ENCODE assay signal across 3 cellular contexts in the genomic region with DNA sequence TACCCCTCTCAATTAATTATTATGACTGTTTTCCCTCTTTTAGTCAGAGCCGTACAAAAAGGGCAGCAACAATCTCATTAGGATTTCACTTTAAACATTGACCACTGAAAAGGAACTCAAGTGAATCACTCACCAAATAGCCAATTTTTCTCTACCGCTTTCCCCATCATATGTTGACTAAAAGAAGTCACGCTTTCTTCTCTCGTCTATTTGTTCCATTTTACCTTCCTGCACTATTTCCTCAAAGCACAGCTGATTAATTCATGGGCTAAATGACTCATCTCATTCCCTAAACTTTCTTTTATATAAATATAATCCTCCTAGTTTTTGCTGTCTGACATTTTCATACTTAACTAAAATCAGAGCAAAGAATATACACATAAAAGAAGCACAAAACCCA.
A peak's percentile ranks its signal among the peaks of the same experiment; 100 is the strongest.
TF ChIP-seq lines count a peak whose summit lies in the region.

No MANE protein-coding gene starts in this region.

TF ChIP-seq in liver, 16 proteins besides CTCF, POLR2A, EP300 and RAD21:
- no peak for TF ChIP-seq TAF1 (conservative IDR thresholded peaks at IDR 0.05)
- TF ChIP-seq RXRA (IDR thresholded peaks at IDR 0.05), result no peak
- no peak for TF ChIP-seq SP1 (IDR thresholded peaks at IDR 0.05)
- TF ChIP-seq, protein P1, sequence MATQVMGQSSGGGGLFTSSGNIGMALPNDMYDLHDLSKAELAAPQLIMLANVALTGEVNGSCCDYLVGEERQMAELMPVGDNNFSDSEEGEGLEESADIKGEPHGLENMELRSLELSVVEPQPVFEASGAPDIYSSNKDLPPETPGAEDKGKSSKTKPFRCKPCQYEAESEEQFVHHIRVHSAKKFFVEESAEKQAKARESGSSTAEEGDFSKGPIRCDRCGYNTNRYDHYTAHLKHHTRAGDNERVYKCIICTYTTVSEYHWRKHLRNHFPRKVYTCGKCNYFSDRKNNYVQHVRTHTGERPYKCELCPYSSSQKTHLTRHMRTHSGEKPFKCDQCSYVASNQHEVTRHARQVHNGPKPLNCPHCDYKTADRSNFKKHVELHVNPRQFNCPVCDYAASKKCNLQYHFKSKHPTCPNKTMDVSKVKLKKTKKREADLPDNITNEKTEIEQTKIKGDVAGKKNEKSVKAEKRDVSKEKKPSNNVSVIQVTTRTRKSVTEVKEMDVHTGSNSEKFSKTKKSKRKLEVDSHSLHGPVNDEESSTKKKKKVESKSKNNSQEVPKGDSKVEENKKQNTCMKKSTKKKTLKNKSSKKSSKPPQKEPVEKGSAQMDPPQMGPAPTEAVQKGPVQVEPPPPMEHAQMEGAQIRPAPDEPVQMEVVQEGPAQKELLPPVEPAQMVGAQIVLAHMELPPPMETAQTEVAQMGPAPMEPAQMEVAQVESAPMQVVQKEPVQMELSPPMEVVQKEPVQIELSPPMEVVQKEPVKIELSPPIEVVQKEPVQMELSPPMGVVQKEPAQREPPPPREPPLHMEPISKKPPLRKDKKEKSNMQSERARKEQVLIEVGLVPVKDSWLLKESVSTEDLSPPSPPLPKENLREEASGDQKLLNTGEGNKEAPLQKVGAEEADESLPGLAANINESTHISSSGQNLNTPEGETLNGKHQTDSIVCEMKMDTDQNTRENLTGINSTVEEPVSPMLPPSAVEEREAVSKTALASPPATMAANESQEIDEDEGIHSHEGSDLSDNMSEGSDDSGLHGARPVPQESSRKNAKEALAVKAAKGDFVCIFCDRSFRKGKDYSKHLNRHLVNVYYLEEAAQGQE (IDR thresholded peaks at IDR 0.05), result no peak
- no peak for TF ChIP-seq NR2F2 (IDR thresholded peaks at IDR 0.05)
- no peak for TF ChIP-seq FOXA2 (IDR thresholded peaks at IDR 0.05)
- TF ChIP-seq, protein P2, sequence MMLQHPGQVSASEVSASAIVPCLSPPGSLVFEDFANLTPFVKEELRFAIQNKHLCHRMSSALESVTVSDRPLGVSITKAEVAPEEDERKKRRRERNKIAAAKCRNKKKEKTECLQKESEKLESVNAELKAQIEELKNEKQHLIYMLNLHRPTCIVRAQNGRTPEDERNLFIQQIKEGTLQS (IDR thresholded peaks at IDR 0.05), result no peak
- no peak for TF ChIP-seq HNF4A (conservative IDR thresholded peaks at IDR 0.05)
- no peak for TF ChIP-seq JUND (IDR thresholded peaks at IDR 0.05)
- TF ChIP-seq, protein P3, sequence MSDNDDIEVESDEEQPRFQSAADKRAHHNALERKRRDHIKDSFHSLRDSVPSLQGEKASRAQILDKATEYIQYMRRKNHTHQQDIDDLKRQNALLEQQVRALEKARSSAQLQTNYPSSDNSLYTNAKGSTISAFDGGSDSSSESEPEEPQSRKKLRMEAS (IDR thresholded peaks at IDR 0.05), result no peak
- TF ChIP-seq FOXA1 (IDR thresholded peaks at IDR 0.05), result no peak
- no peak for TF ChIP-seq EGR1 (IDR thresholded peaks at IDR 0.05; ENCODE audit: low read depth in 2 of 2)
- TF ChIP-seq GABPA (IDR thresholded peaks at IDR 0.05 in 1 of 2, conservative IDR thresholded peaks at IDR 0.05 in 1 of 2), result no peak
- TF ChIP-seq, protein P4, sequence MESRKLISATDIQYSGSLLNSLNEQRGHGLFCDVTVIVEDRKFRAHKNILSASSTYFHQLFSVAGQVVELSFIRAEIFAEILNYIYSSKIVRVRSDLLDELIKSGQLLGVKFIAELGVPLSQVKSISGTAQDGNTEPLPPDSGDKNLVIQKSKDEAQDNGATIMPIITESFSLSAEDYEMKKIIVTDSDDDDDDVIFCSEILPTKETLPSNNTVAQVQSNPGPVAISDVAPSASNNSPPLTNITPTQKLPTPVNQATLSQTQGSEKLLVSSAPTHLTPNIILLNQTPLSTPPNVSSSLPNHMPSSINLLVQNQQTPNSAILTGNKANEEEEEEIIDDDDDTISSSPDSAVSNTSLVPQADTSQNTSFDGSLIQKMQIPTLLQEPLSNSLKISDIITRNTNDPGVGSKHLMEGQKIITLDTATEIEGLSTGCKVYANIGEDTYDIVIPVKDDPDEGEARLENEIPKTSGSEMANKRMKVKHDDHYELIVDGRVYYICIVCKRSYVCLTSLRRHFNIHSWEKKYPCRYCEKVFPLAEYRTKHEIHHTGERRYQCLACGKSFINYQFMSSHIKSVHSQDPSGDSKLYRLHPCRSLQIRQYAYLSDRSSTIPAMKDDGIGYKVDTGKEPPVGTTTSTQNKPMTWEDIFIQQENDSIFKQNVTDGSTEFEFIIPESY (IDR thresholded peaks at IDR 0.05), result no peak
- TF ChIP-seq YY1 (IDR thresholded peaks at IDR 0.05), result no peak
- no peak for TF ChIP-seq HNF4G (IDR thresholded peaks at IDR 0.05)

TF ChIP-seq in HepG2, 621 proteins besides CTCF, POLR2A, EP300 and RAD21:
- TF ChIP-seq, protein P5, sequence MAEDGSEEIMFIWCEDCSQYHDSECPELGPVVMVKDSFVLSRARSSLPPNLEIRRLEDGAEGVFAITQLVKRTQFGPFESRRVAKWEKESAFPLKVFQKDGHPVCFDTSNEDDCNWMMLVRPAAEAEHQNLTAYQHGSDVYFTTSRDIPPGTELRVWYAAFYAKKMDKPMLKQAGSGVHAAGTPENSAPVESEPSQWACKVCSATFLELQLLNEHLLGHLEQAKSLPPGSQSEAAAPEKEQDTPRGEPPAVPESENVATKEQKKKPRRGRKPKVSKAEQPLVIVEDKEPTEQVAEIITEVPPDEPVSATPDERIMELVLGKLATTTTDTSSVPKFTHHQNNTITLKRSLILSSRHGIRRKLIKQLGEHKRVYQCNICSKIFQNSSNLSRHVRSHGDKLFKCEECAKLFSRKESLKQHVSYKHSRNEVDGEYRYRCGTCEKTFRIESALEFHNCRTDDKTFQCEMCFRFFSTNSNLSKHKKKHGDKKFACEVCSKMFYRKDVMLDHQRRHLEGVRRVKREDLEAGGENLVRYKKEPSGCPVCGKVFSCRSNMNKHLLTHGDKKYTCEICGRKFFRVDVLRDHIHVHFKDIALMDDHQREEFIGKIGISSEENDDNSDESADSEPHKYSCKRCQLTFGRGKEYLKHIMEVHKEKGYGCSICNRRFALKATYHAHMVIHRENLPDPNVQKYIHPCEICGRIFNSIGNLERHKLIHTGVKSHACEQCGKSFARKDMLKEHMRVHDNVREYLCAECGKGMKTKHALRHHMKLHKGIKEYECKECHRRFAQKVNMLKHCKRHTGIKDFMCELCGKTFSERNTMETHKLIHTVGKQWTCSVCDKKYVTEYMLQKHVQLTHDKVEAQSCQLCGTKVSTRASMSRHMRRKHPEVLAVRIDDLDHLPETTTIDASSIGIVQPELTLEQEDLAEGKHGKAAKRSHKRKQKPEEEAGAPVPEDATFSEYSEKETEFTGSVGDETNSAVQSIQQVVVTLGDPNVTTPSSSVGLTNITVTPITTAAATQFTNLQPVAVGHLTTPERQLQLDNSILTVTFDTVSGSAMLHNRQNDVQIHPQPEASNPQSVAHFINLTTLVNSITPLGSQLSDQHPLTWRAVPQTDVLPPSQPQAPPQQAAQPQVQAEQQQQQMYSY (CRISPR knock-in tag; IDR thresholded peaks at IDR 0.05), result no peak
- TF ChIP-seq POLR2G (IDR thresholded peaks at IDR 0.05; ENCODE audit: low read depth, low read length) (no peak), TARDBP (CRISPR knock-in tag; IDR thresholded peaks at IDR 0.05) (no peak), SP5 (CRISPR knock-in tag; IDR thresholded peaks at IDR 0.05; ENCODE audit: borderline replicate concordance, low read depth) (no peak), ZNF547 (CRISPR knock-in tag; IDR thresholded peaks at IDR 0.05) (no peak)

TF ChIP-seq in endothelial cell of umbilical vein, 7 proteins besides CTCF, POLR2A, EP300 and RAD21:
- no peak for TF ChIP-seq EZH2 (IDR thresholded peaks at IDR 0.05; ENCODE audit: borderline replicate concordance, low read depth, low read length, severe bottlenecking)
- no peak for TF ChIP-seq POLR2AphosphoS5 (IDR thresholded peaks at IDR 0.05; ENCODE audit: insufficient read depth, low read depth, low read length)
- TF ChIP-seq JUN (IDR thresholded peaks at IDR 0.05; ENCODE audit: borderline replicate concordance, insufficient read depth, insufficient read length, low read depth), result peak; percentile 55
- peak; percentile 75 for TF ChIP-seq FOS (IDR thresholded peaks at IDR 0.05; ENCODE audit: borderline replicate concordance, insufficient read depth, low read length)
- no peak for TF ChIP-seq MYC (IDR thresholded peaks at IDR 0.05; ENCODE audit: low read depth, low read length)
